ENCODE assay signal across 9 cellular contexts in the genomic region with DNA sequence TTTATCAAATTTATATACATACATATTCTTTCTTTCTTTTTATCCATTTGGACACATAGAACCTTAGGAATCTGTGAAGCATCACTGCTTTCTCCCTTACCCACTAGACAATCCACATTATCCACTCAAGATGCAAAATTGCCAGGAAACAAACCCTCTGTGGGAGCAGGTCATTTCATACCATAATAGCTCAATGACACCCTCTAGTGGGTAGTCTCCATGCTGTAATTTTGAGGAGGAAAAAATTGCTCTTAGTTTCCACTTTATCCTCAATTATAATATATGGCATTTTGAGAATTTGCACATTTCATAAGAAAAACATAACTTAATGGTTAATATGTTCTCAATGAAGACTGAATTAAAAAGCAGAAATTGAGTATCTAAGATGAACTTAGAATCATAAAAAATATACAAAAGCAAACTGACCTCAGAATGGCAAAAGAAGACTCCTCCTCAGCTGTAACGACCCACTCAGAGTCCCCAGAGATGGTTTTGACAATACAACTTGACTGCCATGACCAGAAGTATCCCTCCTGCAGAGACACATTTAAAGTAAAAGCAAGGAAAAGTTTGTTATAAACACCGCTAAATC.
DNase-seq lines count a peak whose midpoint lies in the region; ATAC-seq and TF ChIP-seq lines count a peak whose summit lies in the region.
"Had no signal": no experiment of that assay in that cellular context is flagged by ENCODE, and none has a peak within 500 bp of the region (broad histone marks: within the 10 kb centered on the region; RNA-seq: fewer than 3 reads in every experiment).

No MANE protein-coding gene starts in this region.

- H4K20me1 ChIP-seq in Loucy (ENCODE audit: insufficient read depth, low read length, poor library complexity, severe bottlenecking): no peaks in the 10 kb centered on the region

- no peaks in the 10 kb centered on the region for H3K79me2 ChIP-seq in Loucy (ENCODE audit: insufficient read depth, low read length)

- H3K9ac ChIP-seq in Loucy (ENCODE audit: low read depth, low read length, poor library complexity, severe bottlenecking): no peak overlapping the region

- POLR2A ChIA-PET in WTC11 (lab: Charles Lee): no interaction called here
- POLR2A ChIA-PET in activated CD4-positive, alpha-beta T cell treated with anti-CD3 and anti-CD28 coated beads for 36 hours (lab: Charles Lee): no interaction called here

- peak; percentile 32 for ATAC-seq in GM19463 (IDR thresholded peaks at IDR 0.05; ENCODE audit: unreplicated experiment)
- peak; percentile 51; the same call in 1 of the 2 replicates for ATAC-seq in WTC11
- no peak for ATAC-seq in HG03521 (IDR thresholded peaks at IDR 0.05; ENCODE audit: unreplicated experiment)
- ATAC-seq in activated CD4-positive, alpha-beta T cell treated with anti-CD3 and anti-CD28 coated beads for 36 hours: no peak

- intact Hi-C loops in activated CD4-positive, alpha-beta T cell treated with anti-CD3 and anti-CD28 coated beads for 36 hours (cut with DNase I, micrococcal nuclease): loop anchor here in 1 of 2 experiments (1.0 to 10.0 kb wide), 3 partner anchors 198 to 1798 kb away; no protein-coding TSS in a partner anchor

- H3K9me2 ChIP-seq in Loucy (replicated peaks; ENCODE audit: low read depth, low read length): no peaks in the 10 kb centered on the region

- H3K27ac Mint-ChIP-seq in WTC11: no peak overlapping the region
- no peak overlapping the region for H3K27ac Mint-ChIP-seq in activated CD4-positive, alpha-beta T cell treated with anti-CD3 and anti-CD28 coated beads for 36 hours

- H3K27me3 Mint-ChIP-seq in WTC11 (ENCODE audit: low read depth): no peaks in the 10 kb centered on the region
- peaks cover 4% of the 10 kb centered on the region for H3K27me3 Mint-ChIP-seq in activated CD4-positive, alpha-beta T cell treated with anti-CD3 and anti-CD28 coated beads for 36 hours

- H3K36me3 Mint-ChIP-seq in WTC11: no peaks in the 10 kb centered on the region
- H3K36me3 Mint-ChIP-seq in activated CD4-positive, alpha-beta T cell treated with anti-CD3 and anti-CD28 coated beads for 36 hours (ENCODE audit: low read depth): no peaks in the 10 kb centered on the region

- H3K27me3 ChIP-seq in Loucy (ENCODE audit: insufficient read depth, low read length, poor library complexity, severe bottlenecking): no peaks in the 10 kb centered on the region

- H3K4me1 Mint-ChIP-seq in WTC11: no peaks in the 10 kb centered on the region
- no peaks in the 10 kb centered on the region for H3K4me1 Mint-ChIP-seq in activated CD4-positive, alpha-beta T cell treated with anti-CD3 and anti-CD28 coated beads for 36 hours

- H2AFZ ChIP-seq in Loucy (ENCODE audit: low read length): no peak overlapping the region; the same call in 1 of the 2 replicates

- no peaks in the 10 kb centered on the region for H3K4me1 ChIP-seq in Loucy (ENCODE audit: insufficient read depth, low read length, poor library complexity, severe bottlenecking)

- no peak overlapping the region for H3K4me3 ChIP-seq in Loucy (ENCODE audit: low read length, poor library complexity, severe bottlenecking)
- H3K4me3 ChIP-seq: skin epidermis had no signal

- H3K4me2 ChIP-seq in Loucy (ENCODE audit: low read depth, low read length, poor library complexity, severe bottlenecking): no peak overlapping the region

- no peaks in the 10 kb centered on the region for H3F3A ChIP-seq in Loucy (ENCODE audit: low read depth)

- peak; percentile 89 for TF ChIP-seq CTCF in Loucy (conservative IDR thresholded peaks at IDR 0.05; ENCODE audit: low read length)
- TF ChIP-seq CTCF in WTC11 (IDR thresholded peaks at IDR 0.05): peak; percentile 53

- no peaks in the 10 kb centered on the region for H3K9me3 Mint-ChIP-seq in WTC11
- H3K9me3 Mint-ChIP-seq in activated CD4-positive, alpha-beta T cell treated with anti-CD3 and anti-CD28 coated beads for 36 hours (ENCODE audit: low read depth): no peaks in the 10 kb centered on the region

- no peaks in the 10 kb centered on the region for H3K9me3 ChIP-seq in Loucy (ENCODE audit: insufficient read depth, low read depth, low read length)

- no peak overlapping the region for H3K4me3 Mint-ChIP-seq in WTC11
- H3K4me3 Mint-ChIP-seq in activated CD4-positive, alpha-beta T cell treated with anti-CD3 and anti-CD28 coated beads for 36 hours: no peak overlapping the region

- CTCF ChIA-PET in WTC11 (lab: Charles Lee): interaction anchor here (0.6 to 2.0 kb wide), 15 partner anchors 8 to 1916 kb away, joined by 3 to 4 read pairs (median 3); no protein-coding TSS in a partner anchor
- CTCF ChIA-PET in activated CD4-positive, alpha-beta T cell treated with anti-CD3 and anti-CD28 coated beads for 36 hours (lab: Charles Lee): interaction anchor here (0.7 to 1.3 kb wide), 3 partner anchors 9 to 1797 kb away, joined by 3 to 5 read pairs (median 3); no protein-coding TSS in a partner anchor

- DNase-seq in DMS53 treated with DMSO at 0.1 percent for 48 hours (lab: John Stamatoyannopoulos, UW; ENCODE audit: unreplicated experiment) (peak; percentile 45), WTC11 (ENCODE audit: low spot score) (no peak), inferior parietal cortex (ENCODE audit: extremely low spot score) (peak; percentile 87), NCI-H187 treated with DMSO at 0.1 percent for 48 hours (lab: John Stamatoyannopoulos, UW) (no peak)
- no peak for DNase-seq in activated CD4-positive, alpha-beta T cell treated with anti-CD3 and anti-CD28 coated beads for 36 hours

- H3K36me3 ChIP-seq in Loucy (ENCODE audit: insufficient read depth, low read length): no peaks in the 10 kb centered on the region

TF ChIP-seq in WTC11, 78 proteins besides CTCF, POLR2A, EP300 and RAD21:
- TF ChIP-seq ETV6 (CRISPR knock-in tag; IDR thresholded peaks at IDR 0.05) (no peak), HMGA2 (CRISPR knock-in tag; IDR thresholded peaks at IDR 0.05) (no peak)
- TF ChIP-seq, protein P1, sequence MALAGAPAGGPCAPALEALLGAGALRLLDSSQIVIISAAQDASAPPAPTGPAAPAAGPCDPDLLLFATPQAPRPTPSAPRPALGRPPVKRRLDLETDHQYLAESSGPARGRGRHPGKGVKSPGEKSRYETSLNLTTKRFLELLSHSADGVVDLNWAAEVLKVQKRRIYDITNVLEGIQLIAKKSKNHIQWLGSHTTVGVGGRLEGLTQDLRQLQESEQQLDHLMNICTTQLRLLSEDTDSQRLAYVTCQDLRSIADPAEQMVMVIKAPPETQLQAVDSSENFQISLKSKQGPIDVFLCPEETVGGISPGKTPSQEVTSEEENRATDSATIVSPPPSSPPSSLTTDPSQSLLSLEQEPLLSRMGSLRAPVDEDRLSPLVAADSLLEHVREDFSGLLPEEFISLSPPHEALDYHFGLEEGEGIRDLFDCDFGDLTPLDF (CRISPR knock-in tag; IDR thresholded peaks at IDR 0.05): no peak

Comparison
In these comparisons a context has a peak if more than half of its experiments do, and no peak if none do; other contexts are left out.
1. DNase-seq: peak in DMS53 treated with DMSO at 0.1 percent for 48 hours (single experiment) and inferior parietal cortex (single experiment); none in WTC11 (single experiment), NCI-H187 treated with DMSO at 0.1 percent for 48 hours (single experiment) and activated CD4-positive, alpha-beta T cell treated with anti-CD3 and anti-CD28 coated beads for 36 hours (single experiment).
2. ATAC-seq: peak in GM19463 (single experiment) and WTC11 (single experiment); none in HG03521 (single experiment) and activated CD4-positive, alpha-beta T cell treated with anti-CD3 and anti-CD28 coated beads for 36 hours (single experiment).